ENCODE assay signal across 1 cellular context in genomic region chr11:61332823-61333637, GRCh38.
TF ChIP-seq lines count a peak whose summit lies in the region.

Gene DDB1, minus strand, starts transcription at chr11:61333105. Its CDS starts 137 bp downstream, at chr11:61332968.
Gene TKFC, plus strand, starts transcription at chr11:61333228. Its CDS starts 1,501 bp downstream, at chr11:61334729.

TF ChIP-seq in HepG2, 621 proteins besides CTCF, POLR2A, EP300 and RAD21 (continued from another document and continues in another):
- TF ChIP-seq ZNF318 (CRISPR knock-in tag; IDR thresholded peaks at IDR 0.05) (no peak), ZNF773 (CRISPR knock-in tag; IDR thresholded peaks at IDR 0.05; ENCODE audit: borderline replicate concordance) (no peak), KAT2B (IDR thresholded peaks at IDR 0.05; ENCODE audit: borderline replicate concordance, low read depth, low read length) (no peak), YY1 (IDR thresholded peaks at IDR 0.05; ENCODE audit: insufficient read depth, insufficient replicate concordance, low read depth, low read length) (peak; percentile 73), FIP1L1 (IDR thresholded peaks at IDR 0.05; ENCODE audit: borderline replicate concordance, insufficient read depth, low read depth, low read length) (no peak), FOXO1 (CRISPR knock-in tag; IDR thresholded peaks at IDR 0.05) (peak; percentile 51), ZNF547 (CRISPR knock-in tag; IDR thresholded peaks at IDR 0.05) (peak; percentile 74; the same call in 1 of the 2 replicates), ZNF333 (CRISPR knock-in tag; IDR thresholded peaks at IDR 0.05; ENCODE audit: borderline replicate concordance) (peak; percentile 19; the same call in 1 of the 2 replicates), SKIL (CRISPR knock-in tag; IDR thresholded peaks at IDR 0.05; ENCODE audit: borderline replicate concordance) (peak; percentile 18; the same call in 1 of the 2 replicates), PHF8 (CRISPR knock-in tag; IDR thresholded peaks at IDR 0.05) (peak; percentile 98), TBL1XR1 (IDR thresholded peaks at IDR 0.05; ENCODE audit: borderline replicate concordance, low read length, partially characterized antibody) (no peak), ZNF253 (CRISPR knock-in tag; IDR thresholded peaks at IDR 0.05; ENCODE audit: borderline replicate concordance) (no peak), PREB (CRISPR knock-in tag; IDR thresholded peaks at IDR 0.05) (no peak), HNRNPK (IDR thresholded peaks at IDR 0.05; ENCODE audit: low read depth, low read length, poor library complexity, severe bottlenecking) (peak; percentile 89), ZNF275 (CRISPR knock-in tag; IDR thresholded peaks at IDR 0.05; ENCODE audit: borderline replicate concordance) (no peak), ZNF674 (CRISPR knock-in tag; IDR thresholded peaks at IDR 0.05; ENCODE audit: low read depth) (no peak), ZNF629 (CRISPR knock-in tag; conservative IDR thresholded peaks at IDR 0.05) (no peak), IRF1 (CRISPR knock-in tag; IDR thresholded peaks at IDR 0.05; ENCODE audit: low read depth) (no peak), FOXK2 (IDR thresholded peaks at IDR 0.05) (no peak), SMYD3 (CRISPR knock-in tag; IDR thresholded peaks at IDR 0.05) (peak; percentile 49; the same call in 1 of the 2 replicates), ZNF468 (CRISPR knock-in tag; IDR thresholded peaks at IDR 0.05) (no peak), ZFP36L2 (CRISPR knock-in tag; IDR thresholded peaks at IDR 0.05) (no peak), ZNF740 (CRISPR knock-in tag; IDR thresholded peaks at IDR 0.05) (peak; percentile 86), ATF7 (IDR thresholded peaks at IDR 0.05) (no peak), ATF7 (CRISPR knock-in tag; IDR thresholded peaks at IDR 0.05) (no peak), NKX3-1 (CRISPR knock-in tag; IDR thresholded peaks at IDR 0.05) (no peak; the same call in 1 of the 2 replicates), MTF2 (CRISPR knock-in tag; IDR thresholded peaks at IDR 0.05; ENCODE audit: borderline replicate concordance) (no peak; the same call in 1 of the 2 replicates), RARG (CRISPR knock-in tag; IDR thresholded peaks at IDR 0.05; ENCODE audit: low read depth) (no peak), ELF4 (CRISPR knock-in tag; IDR thresholded peaks at IDR 0.05; ENCODE audit: borderline replicate concordance) (0 out of 2 replicates have a peak, but pooled peaks have one; percentile 1), MLLT10 (CRISPR knock-in tag; IDR thresholded peaks at IDR 0.05) (no peak), RARA (CRISPR knock-in tag; IDR thresholded peaks at IDR 0.05) (peak; percentile 47), ZNF24 (IDR thresholded peaks at IDR 0.05) (no peak), MIER3 (CRISPR knock-in tag; IDR thresholded peaks at IDR 0.05; ENCODE audit: borderline replicate concordance) (no peak; the same call in none of the 2 replicates), ZBTB2 (CRISPR knock-in tag; IDR thresholded peaks at IDR 0.05; ENCODE audit: low read depth) (peak; percentile 82; the same call in 1 of the 2 replicates), ZNF441 (CRISPR knock-in tag; IDR thresholded peaks at IDR 0.05; ENCODE audit: borderline replicate concordance) (0 out of 2 replicates have a peak, but pooled peaks have one; percentile 27), KLF6 (CRISPR knock-in tag; IDR thresholded peaks at IDR 0.05) (peak; percentile 91), ZNF18 (CRISPR knock-in tag; IDR thresholded peaks at IDR 0.05; ENCODE audit: insufficient replicate concordance) (peak; percentile 97), ZBTB38 (CRISPR knock-in tag; IDR thresholded peaks at IDR 0.05) (no peak; the same call in 1 of the 2 replicates), ZNF780A (CRISPR knock-in tag; IDR thresholded peaks at IDR 0.05) (peak; percentile 77; the same call in 1 of the 2 replicates), SCMH1 (CRISPR knock-in tag; IDR thresholded peaks at IDR 0.05; ENCODE audit: borderline replicate concordance) (no peak), PATZ1 (CRISPR knock-in tag; IDR thresholded peaks at IDR 0.05) (peak; percentile 70; the same call in 1 of the 2 replicates)
